ENCODE assay signal across 19 cellular contexts in genomic region chr21:33029975-33030461, GRCh38. TPM values are rescaled to one million over a fixed set of nuclear protein-coding genes. Genes with fewer than 3 reads are reported as not detected.
"Had no signal": no experiment of that assay in that cellular context is flagged by ENCODE, and none has a peak within 500 bp of the region (broad histone marks: within the 10 kb centered on the region; RNA-seq: fewer than 3 reads in every experiment).

No MANE protein-coding gene starts in this region.

- H3K27ac ChIP-seq: breast epithelium, gastrocnemius medialis, hepatocyte, neural progenitor cell, pancreas, transverse colon had no signal

- H3K4me3 ChIP-seq: gastrocnemius medialis, hepatocyte, neural progenitor cell, pancreas, smooth muscle cell, transverse colon had no signal

- FAIRE-seq: pancreas, TTC549 had no signal

- H3K79me2 ChIP-seq: hepatocyte had no signal

- H3K4me3 Mint-ChIP-seq: activated CD4-positive, alpha-beta T cell treated with anti-CD3 and anti-CD28 coated beads, Interleukin-2, amount 10 ng/mL, durations not matched to agents 7 days and 5 days; neural progenitor cell had no signal

- H3K9me3 ChIP-seq: breast epithelium, gastrocnemius medialis, pancreas, transverse colon had no signal

- H3K4me1 ChIP-seq: breast epithelium had no signal

- H3K36me3 Mint-ChIP-seq: activated naive CD8-positive, alpha-beta T cell treated with anti-CD3 and anti-CD28 coated beads, Interleukin-2, amount 10 ng/mL, durations not matched to agents 7 days and 5 days; neural progenitor cell had no signal

- H2AFZ ChIP-seq: hepatocyte, neural progenitor cell had no signal

- H3K9ac ChIP-seq: neural progenitor cell had no signal

- H3K27ac Mint-ChIP-seq: activated CD4-positive, alpha-beta T cell treated with anti-CD3 and anti-CD28 coated beads, Interleukin-2, amount 10 ng/mL, durations not matched to agents 7 days and 5 days; activated naive CD8-positive, alpha-beta T cell treated with anti-CD3 and anti-CD28 coated beads, Interleukin-2, amount 10 ng/mL, durations not matched to agents 7 days and 5 days; neural progenitor cell had no signal

- H3K4me2 ChIP-seq: neural progenitor cell had no signal

- DNase-seq: activated CD4-positive, alpha-beta T cell treated with anti-CD3 and anti-CD28 coated beads, Interleukin-2, amount 10 ng/mL, durations not matched to agents 7 days and 5 days; activated CD4-positive, CD25-positive, alpha-beta regulatory T cell; activated CD8-positive, alpha-beta memory T cell treated with anti-CD3 and anti-CD28 coated beads for 24 hours; activated effector memory CD4-positive, alpha-beta T cell treated with anti-CD3 and anti-CD28 coated beads, Interleukin-2, amount 50 U/mL, for 16 hours; activated naive CD8-positive, alpha-beta T cell treated with anti-CD3 and anti-CD28 coated beads, Interleukin-2, amount 10 ng/mL, durations not matched to agents 7 days and 5 days; activated T-cell treated with anti-CD3 and anti-CD28 coated beads for 4 hours; aorta; gastrocnemius medialis; pancreas; T-helper 2 cell; transverse colon had no signal

- H3K9me3 Mint-ChIP-seq: activated CD4-positive, alpha-beta T cell treated with anti-CD3 and anti-CD28 coated beads, Interleukin-2, amount 10 ng/mL, durations not matched to agents 7 days and 5 days; activated naive CD8-positive, alpha-beta T cell treated with anti-CD3 and anti-CD28 coated beads, Interleukin-2, amount 10 ng/mL, durations not matched to agents 7 days and 5 days had no signal

- H3K36me3 ChIP-seq: breast epithelium, gastrocnemius medialis, neural progenitor cell, pancreas, transverse colon had no signal

RNA-seq across cellular contexts. Expression of gene OLIG2, which starts 4.3 kb away (rescaled TPM):
- total RNA-seq: activated CD4-positive, alpha-beta T cell treated with anti-CD3 and anti-CD28 coated beads, Interleukin-2, amount 10 ng/mL, durations not matched to agents 7 days and 5 days; activated naive CD8-positive, alpha-beta T cell treated with anti-CD3 and anti-CD28 coated beads, Interleukin-2, amount 10 ng/mL, durations not matched to agents 7 days and 5 days; aorta; breast epithelium; hepatocyte; kidney epithelial cell; liver; mesenteric fat pad; smooth muscle cell; transverse colon had no signal
- polyA plus RNA-seq: aorta, hepatocyte, liver, pancreas, smooth muscle cell had no signal

RNA-seq across cellular contexts. Expression of gene OLIG1, which starts 39.9 kb away (rescaled TPM):
- total RNA-seq: activated CD4-positive, alpha-beta T cell treated with anti-CD3 and anti-CD28 coated beads, Interleukin-2, amount 10 ng/mL, durations not matched to agents 7 days and 5 days; activated naive CD8-positive, alpha-beta T cell treated with anti-CD3 and anti-CD28 coated beads, Interleukin-2, amount 10 ng/mL, durations not matched to agents 7 days and 5 days; aorta; breast epithelium; hepatocyte; kidney epithelial cell; mesenteric fat pad; smooth muscle cell; transverse colon had no signal
- polyA plus RNA-seq: aorta, hepatocyte, liver, smooth muscle cell had no signal
